8 cellular contexts compared by ENCODE assay signal in genomic region chrX:106612403-106612789, GRCh38. TPM values are rescaled to one million over a fixed set of nuclear protein-coding genes. Genes with fewer than 3 reads are reported as not detected.
DNase-seq lines count a peak whose midpoint lies in the region; TF ChIP-seq lines count a peak whose summit lies in the region.

No MANE protein-coding gene starts in this region.

- peaks cover 18% of the 10 kb centered on the region for H3K4me1 Mint-ChIP-seq in nephron progenitor cell

- DNase-seq in DMS 273 (lab: John Stamatoyannopoulos, UW; ENCODE audit: unreplicated experiment) (peak; percentile 37), DMS 273 treated with DMSO at 0.1 percent for 48 hours (lab: John Stamatoyannopoulos, UW) (no peak), HFF-Myc (ENCODE audit: extremely low read depth, low read depth) (no peak), NCI-H748 treated with DMSO at 0.1 percent for 48 hours (lab: John Stamatoyannopoulos, UW) (peak; percentile 4), epithelial cell of proximal tubule (ENCODE audit: low read depth) (no peak), nephron progenitor cell (no peak), NK-92 (lab: John Stamatoyannopoulos, UW; ENCODE audit: unreplicated experiment) (no peak), NCI-H345 (lab: John Stamatoyannopoulos, UW) (no peak)

- H3K4me3 ChIP-seq in HFF-Myc (replicated peaks; ENCODE audit: low read depth, low read length) (peak overlapping the region; percentile 41), epithelial cell of proximal tubule (ENCODE audit: low read depth, low read length) (peak overlapping the region; percentile 71)

- peaks cover 4% of the 10 kb centered on the region for H3K9me3 Mint-ChIP-seq in nephron progenitor cell

- H3K36me3 Mint-ChIP-seq in nephron progenitor cell (ENCODE audit: low read depth) = no peaks in the 10 kb centered on the region

- H3K27ac Mint-ChIP-seq in nephron progenitor cell = no peak overlapping the region

- peak overlapping the region; percentile 81 for H3K4me3 Mint-ChIP-seq in nephron progenitor cell

- TF ChIP-seq CTCF in HFF-Myc (IDR thresholded peaks at IDR 0.05; ENCODE audit: low read depth, low read length, missing control alignments) = no peak
- no peak for TF ChIP-seq CTCF in epithelial cell of proximal tubule (conservative IDR thresholded peaks at IDR 0.05; ENCODE audit: low read depth, low read length)
- TF ChIP-seq CTCF in nephron progenitor cell (IDR thresholded peaks at IDR 0.05) = no peak

- peaks cover 31% of the 10 kb centered on the region for H3K27me3 Mint-ChIP-seq in nephron progenitor cell (ENCODE audit: low read depth, poor library complexity)

RNA-seq across cellular contexts. Expression of gene RADX, which starts 0.6 kb away (rescaled TPM):
- 1.4 and 1.6 TPM in 2 replicates for total RNA-seq in epithelial cell of proximal tubule

Comparison
In these comparisons a context has a peak if more than half of its experiments do, and no peak if none do; other contexts are left out.
1. DNase-seq: peak in DMS 273 (single experiment) and NCI-H748 treated with DMSO at 0.1 percent for 48 hours (single experiment); none in DMS 273 treated with DMSO at 0.1 percent for 48 hours (single experiment), HFF-Myc (single experiment), epithelial cell of proximal tubule (single experiment), nephron progenitor cell (single experiment), NK-92 (single experiment) and NCI-H345 (single experiment).